Comparison of ENCODE assay signal across 8 cellular contexts in genomic region chr16:75266738-75267630, GRCh38. TPM values are rescaled to one million over a fixed set of nuclear protein-coding genes. Genes with fewer than 3 reads are reported as not detected.
DNase-seq lines count a peak whose midpoint lies in the region; ATAC-seq and TF ChIP-seq lines count a peak whose summit lies in the region.

No MANE protein-coding gene starts in this region.

- H3K4me1 Mint-ChIP-seq in dendritic cell treated with granulocyte-macrophage colony-stimulating factor and Interleukin-4, amounts not matched to agents 40 ng/mL and 50 ng/mL, for 4 days (ENCODE audit: low read depth): peaks cover 8% of the 10 kb centered on the region
- H3K4me1 Mint-ChIP-seq in neural crest cell: peaks cover 37% of the 10 kb centered on the region

- H3K4me3 ChIP-seq in BE2C (ENCODE audit: low read depth, low read length): peak overlapping the region; percentile 95

- ATAC-seq in GM18858 (IDR thresholded peaks at IDR 0.05; ENCODE audit: unreplicated experiment) (no peak), GM18909 (IDR thresholded peaks at IDR 0.05; ENCODE audit: poor library complexity, unreplicated experiment) (no peak), GM18511 (IDR thresholded peaks at IDR 0.05; ENCODE audit: unreplicated experiment) (no peak)

- H3K27me3 ChIP-seq in BE2C: no peaks in the 10 kb centered on the region

- TF ChIP-seq CTCF in BE2C (IDR thresholded peaks at IDR 0.05; ENCODE audit: low read depth, low read length) (no peak), neural crest cell (conservative IDR thresholded peaks at IDR 0.05) (no peak)

- no peaks in the 10 kb centered on the region for H3K36me3 Mint-ChIP-seq in dendritic cell treated with granulocyte-macrophage colony-stimulating factor and Interleukin-4, amounts not matched to agents 40 ng/mL and 50 ng/mL, for 4 days (ENCODE audit: low read depth)
- no peaks in the 10 kb centered on the region for H3K36me3 Mint-ChIP-seq in neural crest cell (ENCODE audit: low read depth)

- peaks cover 23% of the 10 kb centered on the region for H3K4me1 ChIP-seq in BE2C

- intact Hi-C loops in dendritic cell treated with granulocyte-macrophage colony-stimulating factor and Interleukin-4, amounts not matched to agents 40 ng/mL and 50 ng/mL, for 4 days (cut with micrococcal nuclease): no loop called here

- H3K9me3 Mint-ChIP-seq in dendritic cell treated with granulocyte-macrophage colony-stimulating factor and Interleukin-4, amounts not matched to agents 40 ng/mL and 50 ng/mL, for 4 days: no peaks in the 10 kb centered on the region
- H3K9me3 Mint-ChIP-seq in neural crest cell: no peaks in the 10 kb centered on the region

- DNase-seq in BE2C (no peak), NCI-H2171 (lab: John Stamatoyannopoulos, UW) (peak; percentile 32), neural crest cell (ENCODE audit: low read depth, low spot score) (no peak), NCI-H526 treated with DMSO at 0.1 percent for 48 hours (lab: John Stamatoyannopoulos, UW) (no peak)

- peak overlapping the region; percentile 65 for H3K4me3 Mint-ChIP-seq in dendritic cell treated with granulocyte-macrophage colony-stimulating factor and Interleukin-4, amounts not matched to agents 40 ng/mL and 50 ng/mL, for 4 days
- H3K4me3 Mint-ChIP-seq in neural crest cell: peak overlapping the region; percentile 92

- peaks cover 90% of the 10 kb centered on the region for H3K27me3 Mint-ChIP-seq in dendritic cell treated with granulocyte-macrophage colony-stimulating factor and Interleukin-4, amounts not matched to agents 40 ng/mL and 50 ng/mL, for 4 days
- no peaks in the 10 kb centered on the region for H3K27me3 Mint-ChIP-seq in neural crest cell (ENCODE audit: low read depth)

- H3K9me3 ChIP-seq in BE2C: no peaks in the 10 kb centered on the region

- H3K27ac Mint-ChIP-seq in dendritic cell treated with granulocyte-macrophage colony-stimulating factor and Interleukin-4, amounts not matched to agents 40 ng/mL and 50 ng/mL, for 4 days: no peak overlapping the region
- H3K27ac Mint-ChIP-seq in neural crest cell (ENCODE audit: unreplicated experiment): peak overlapping the region; percentile 99

- no peaks in the 10 kb centered on the region for H3K36me3 ChIP-seq in BE2C

RNA-seq across cellular contexts. Expression of gene BCAR1, which starts 15.6 kb away (rescaled TPM):
- polyA plus RNA-seq in BE2C (2012; ENCODE audit: insufficient read depth, insufficient read length, low read depth): 72.3 TPM
- 63.8 and 64.0 TPM in 2 replicates for total RNA-seq in neural crest cell

RNA-seq across cellular contexts. Expression of gene CTRB1, which starts 48.2 kb away (rescaled TPM):
- 2.5 TPM for polyA plus RNA-seq in BE2C (2012; ENCODE audit: insufficient read depth, insufficient read length, low read depth)
- total RNA-seq in neural crest cell: not detected in 2 replicates
